9 cellular contexts compared by ENCODE assay signal in the genomic region with DNA sequence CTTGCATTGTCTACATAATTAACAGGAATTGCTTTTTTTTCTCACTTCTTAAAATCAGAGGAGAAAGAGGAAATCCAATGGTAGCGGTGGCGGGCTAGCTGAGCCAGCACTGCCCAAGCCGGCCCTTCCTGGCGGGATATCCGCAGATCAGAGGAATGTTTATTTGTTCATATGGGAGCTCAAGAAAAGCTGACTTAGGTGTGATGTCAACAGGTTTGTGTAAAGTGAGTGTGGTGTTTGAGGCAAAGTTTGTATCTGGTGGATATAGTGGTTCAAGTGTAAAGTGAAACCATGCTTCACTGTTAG. TPM values are rescaled to one million over a fixed set of nuclear protein-coding genes. Genes with fewer than 3 reads are reported as not detected.
DNase-seq lines count a peak whose midpoint lies in the region; ATAC-seq, FAIRE-seq and TF ChIP-seq lines count a peak whose summit lies in the region.
"Had no signal": no experiment of that assay in that cellular context is flagged by ENCODE, and none has a peak within 500 bp of the region (broad histone marks: within the 10 kb centered on the region; RNA-seq: fewer than 3 reads in every experiment).

No MANE protein-coding gene starts in this region.

- CTCF ChIA-PET in A673 (lab: Charles Lee) (no interaction called here), GM12878 (lab: Yijun Ruan, JAX) (interaction anchor here (0.5 to 2.7 kb wide), 16 partner anchors 8 to 415 kb away, joined by 3 to 40 read pairs (median 4); a partner anchor contains a TSS)

- SMC1A ChIA-PET in GM12878 (lab: Charles Lee; ENCODE audit: uncharacterized antibody, unreplicated experiment): interaction anchor here (0.6 to 3.5 kb wide), 15 partner anchors 13 to 747 kb away, joined by 3 to 32 read pairs (median 4); no protein-coding TSS in a partner anchor

- no peak overlapping the region; the same call in 1 of the 2 replicates for H3K9ac ChIP-seq in HUES64 (ENCODE audit: low read depth, low read length)
- peak overlapping the region; percentile 81; the same call in 1 of the 2 replicates for H3K9ac ChIP-seq in GM12878 (ENCODE audit: control insufficient read depth, insufficient read depth, low read length)

- H2AFZ ChIP-seq in GM12878 (ENCODE audit: control insufficient read depth, low read depth, low read length): peak overlapping the region; percentile 85

- in situ Hi-C loops in GM12878 (cut with MboI): loop anchor here (5.0 kb wide), 1 partner anchor 82 kb away; no protein-coding TSS in a partner anchor

- WGBS in HUES64: 9% methylated on average over 5 of the region's 5 CpGs
- WGBS in GM12878 (ENCODE audit: insufficient coverage, insufficient replicate concordance, low lambda C conversion rate, missing lambda C conversion rate): 25% methylated on average over 5 of the region's 5 CpGs

- intact Hi-C loops in A673 (cut with micrococcal nuclease; ENCODE audit: unreplicated experiment): no loop called here
- intact Hi-C loops in GM12878 (cut with micrococcal nuclease; ENCODE audit: unreplicated experiment): loop anchor here (1.0 to 10.0 kb wide), 8 partner anchors 23 to 672 kb away; a partner anchor contains a TSS
- intact Hi-C loops in lower lobe of right lung (cut with DNase I): no loop called here

- peaks cover 5% of the 10 kb centered on the region for H3K27me3 ChIP-seq in A673 (replicated peaks; ENCODE audit: insufficient read depth, low read depth, low read length, poor library complexity)
- peaks cover 45% of the 10 kb centered on the region for H3K27me3 ChIP-seq in HUES64 (ENCODE audit: insufficient read depth, low read length)
- H3K27me3 ChIP-seq in GM12878 (replicated peaks in 1 of 2; ENCODE audit: control insufficient read depth in 2 of 2, insufficient read depth in 2 of 2, low read length in 1 of 2): no peaks in the 10 kb centered on the region
- no peaks in the 10 kb centered on the region for H3K27me3 ChIP-seq in lower lobe of right lung (ENCODE audit: low read depth)

- TF ChIP-seq POLR2A in GM12878 (IDR thresholded peaks at IDR 0.05; ENCODE audit: low read depth, low read length): no peak

- no peak for TF ChIP-seq RAD21 in GM12878 (IDR thresholded peaks at IDR 0.05; ENCODE audit: insufficient read depth, low read depth, low read length)

- H3K27ac ChIP-seq in A673 (ENCODE audit: low read depth, low read length, poor library complexity, severe bottlenecking): no peak overlapping the region
- no peak overlapping the region for H3K27ac ChIP-seq in HUES64 (ENCODE audit: low read depth, low read length)
- no peak overlapping the region for H3K27ac ChIP-seq in GM12878 (ENCODE audit: control insufficient read depth, insufficient read depth)
- H3K27ac ChIP-seq in lower lobe of right lung: peak overlapping the region; percentile 65

- no peak for TF ChIP-seq CTCF in A673 (conservative IDR thresholded peaks at IDR 0.05; ENCODE audit: low read depth, low read length)
- TF ChIP-seq CTCF in GM12878 (IDR thresholded peaks at IDR 0.05 in 2 of 3, conservative IDR thresholded peaks at IDR 0.05 in 1 of 3; ENCODE audit: control insufficient read depth in 2 of 3, extremely low read depth in 1 of 3, insufficient read depth in 1 of 3, low read depth in 3 of 3, low read length in 3 of 3): no peak
- no peak for TF ChIP-seq CTCF in lower lobe of right lung (IDR thresholded peaks at IDR 0.05)

- BruUV-seq in A673 (replicated peaks; lab: Mats Ljungman, UMichigan) (no TSS peak), GM12878 (replicated peaks; lab: Mats Ljungman, UMichigan) (TSS peak; percentile 55)

- RAD21 ChIA-PET in GM12878 (lab: Charles Lee; ENCODE audit: unreplicated experiment): interaction anchor here (0.8 to 2.6 kb wide), 12 partner anchors 17 to 200 kb away, joined by 3 to 41 read pairs (median 6); no protein-coding TSS in a partner anchor

- no peak for TF ChIP-seq EP300 in GM12878 (IDR thresholded peaks at IDR 0.05; ENCODE audit: borderline replicate concordance in 1 of 2, control insufficient read depth in 1 of 2, low read depth in 2 of 2, low read length in 2 of 2)

- H3K36me3 ChIP-seq in A673 (ENCODE audit: insufficient read depth, low read length, poor library complexity, severe bottlenecking) (no peaks in the 10 kb centered on the region), HUES64 (ENCODE audit: insufficient read depth, low read length) (no peaks in the 10 kb centered on the region), GM12878 (ENCODE audit: control insufficient read depth in 2 of 2, insufficient read depth in 2 of 2, low read length in 1 of 2) (no peaks in the 10 kb centered on the region), lower lobe of right lung (no peaks in the 10 kb centered on the region)

- no peak for ATAC-seq in GM12878
- ATAC-seq in lower lobe of right lung: peak in 1 of 2 donors; percentile 0
- no peak for ATAC-seq in GM21723 (IDR thresholded peaks at IDR 0.05; ENCODE audit: unreplicated experiment)
- ATAC-seq in HG03565 (IDR thresholded peaks at IDR 0.05; ENCODE audit: unreplicated experiment): no peak

- H3K4me1 ChIP-seq in A673 (ENCODE audit: insufficient read depth, low read length, poor library complexity, severe bottlenecking): peaks cover 14% of the 10 kb centered on the region
- peaks cover 39% of the 10 kb centered on the region for H3K4me1 ChIP-seq in HUES64 (ENCODE audit: insufficient read depth, low read length)
- H3K4me1 ChIP-seq in GM12878 (ENCODE audit: control insufficient read depth, insufficient read depth, low read length): peaks cover 11% of the 10 kb centered on the region
- peaks cover 17% of the 10 kb centered on the region for H3K4me1 ChIP-seq in lower lobe of right lung

- H3K9me3 ChIP-seq in A673 (ENCODE audit: low read depth, low read length, poor library complexity, severe bottlenecking): no peaks in the 10 kb centered on the region
- H3K9me3 ChIP-seq in HUES64 (ENCODE audit: insufficient read depth, low read depth, low read length): no peaks in the 10 kb centered on the region
- H3K9me3 ChIP-seq in GM12878 (replicated peaks; ENCODE audit: control insufficient read depth, insufficient read depth, low read length): no peaks in the 10 kb centered on the region
- no peaks in the 10 kb centered on the region for H3K9me3 ChIP-seq in lower lobe of right lung

- peaks cover 33% of the 10 kb centered on the region for H3K79me2 ChIP-seq in GM12878 (ENCODE audit: control insufficient read depth, insufficient read depth, low read length)

- H3K4me2 ChIP-seq in GM12878 (ENCODE audit: control insufficient read depth, insufficient read depth): peak overlapping the region; percentile 90

- H3K4me3 ChIP-seq in A673 (ENCODE audit: low read depth, low read length, poor library complexity, severe bottlenecking) (peak overlapping the region; percentile 60), HUES64 (ENCODE audit: low read length) (peak overlapping the region; percentile 65), GM12878 (peak overlapping the region; percentile 59), lower lobe of right lung (peak overlapping the region; percentile 73)

- no peak for DNase-seq in A673 (ENCODE audit: low spot score)
- no peak for DNase-seq in GM12878 (ENCODE audit: low read depth, low spot score)
- DNase-seq in lower lobe of right lung: no peak
- DNase-seq in NCI-H2107 (lab: John Stamatoyannopoulos, UW): no peak
- no peak for DNase-seq in inferior parietal cortex (ENCODE audit: extremely low spot score)

- POLR2A ChIA-PET in A673 (lab: Charles Lee; ENCODE audit: low non-redundant PET) (no interaction called here), GM12878 (lab: Charles Lee) (interaction anchor here (1.4 to 1.8 kb wide), 3 partner anchors 24 to 85 kb away, joined by 5 to 10 read pairs (median 9); no protein-coding TSS in a partner anchor)

- no peak for FAIRE-seq in GM12878 (lab: Jason Lieb, UNC)
- FAIRE-seq: endometrium had no signal

- H4K20me1 ChIP-seq in GM12878 (ENCODE audit: control insufficient read depth, insufficient read depth): no peaks in the 10 kb centered on the region

TF ChIP-seq in GM12878, 131 proteins besides CTCF, POLR2A, EP300 and RAD21 (continues in another document):
- TF ChIP-seq PAX5 (IDR thresholded peaks at IDR 0.05; ENCODE audit: borderline replicate concordance, low read depth, low read length) (no peak), HDAC6 (IDR thresholded peaks at IDR 0.05; ENCODE audit: unreplicated experiment) (no peak), MEF2A (IDR thresholded peaks at IDR 0.05; ENCODE audit: insufficient read depth, low read depth, low read length) (no peak)

RNA-seq across cellular contexts. Expression of a gene that starts 0.5 kb away (rescaled TPM):
- total RNA-seq in A673 (2021) (8.8 and 12.3 TPM in 2 replicates), GM12878 (2014; rRNA removed) (39.4 and 45.6 TPM in 2 replicates), GM12878 (2014; rRNA removed; fragmentation: Illumina TruSeq; extraction: Trizol) (35.6 and 36.1 TPM in 2 replicates), GM12878 (2021) (34.0 and 36.3 TPM in 2 replicates), lower lobe of right lung (370 TPM)
- 37.5 TPM for polyA plus RNA-seq in HUES64 (2013, experiment 1 of 2)
- 45.6 TPM for polyA plus RNA-seq in HUES64 (2013, experiment 2 of 2)
- total RNA-seq in GM12878 (2013; cell fraction: nucleolus; rRNA removed): 51.5 and 55.3 TPM in 2 replicates
- 16.1 TPM for polyA plus RNA-seq in GM12878 (2011; ENCODE audit: low read depth)
- polyA plus RNA-seq in GM12878 (2011; rRNA removed) (47.8 and 76.0 TPM in 2 replicates), GM12878 (2014; fragmentation: Illumina TruSeq; extraction: Trizol) (26.6 and 35.4 TPM in 2 replicates), GM12878 (2014; fragmentation: Nextera tagmentation; extraction: Ambion mirVana) (10 to 100 TPM in 1 of 2 experiments, 1 to 10 TPM in 1; 7.9 to 16.6 TPM), GM12878 (2014; rRNA removed) (17.9 and 22.3 TPM in 2 replicates), GM12878 (2016; fragmentation: Nextera tagmentation; extraction: Ambion mirVana) (10 to 100 TPM; 31.6 to 34.1 TPM)
- polyA plus RNA-seq in GM12878 (2011; cell fraction: cytosol; rRNA removed): 26.7 and 26.8 TPM in 2 replicates
- 19.6 and 23.8 TPM in 2 replicates for polyA plus RNA-seq in GM12878 (2011; cell fraction: nucleus; rRNA removed)
- polyA plus RNA-seq in GM12878 (2012): 21.4 and 31.3 TPM in 2 replicates
- 50.9 and 62.8 TPM in 2 replicates for polyA minus RNA-seq in GM12878 (2011; rRNA and poly(A)+ RNA removed)
- polyA minus RNA-seq in GM12878 (2011; cell fraction: cytosol; rRNA and poly(A)+ RNA removed): 25.4 and 27.0 TPM in 2 replicates
- polyA minus RNA-seq in GM12878 (2011; cell fraction: nucleus; rRNA and poly(A)+ RNA removed): 22.0 and 34.1 TPM in 2 replicates
